In the genomic region with DNA sequence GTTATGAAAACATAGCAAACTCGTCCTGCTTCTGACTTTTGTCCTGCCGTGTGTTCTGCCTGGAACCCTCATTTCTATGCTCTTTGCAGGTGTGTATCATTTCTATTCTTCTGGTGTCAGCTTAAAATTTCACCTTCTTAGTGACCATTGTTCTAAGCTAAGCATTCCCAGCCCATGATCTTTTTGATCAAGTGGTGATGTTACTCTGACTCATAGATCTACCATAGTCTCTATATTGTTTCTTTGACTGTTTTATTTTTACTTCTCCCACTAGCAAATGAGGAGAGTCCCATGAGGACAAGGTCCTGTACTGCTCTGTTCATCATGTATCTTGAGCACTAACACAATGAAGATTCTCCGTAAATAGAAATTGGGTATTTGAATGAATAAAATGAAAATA, we compare ENCODE assay signal across 18 cellular contexts. TPM values are rescaled to one million over a fixed set of nuclear protein-coding genes. Genes with fewer than 3 reads are reported as not detected.
DNase-seq lines count a peak whose midpoint lies in the region; ATAC-seq and TF ChIP-seq lines count a peak whose summit lies in the region.
"Had no signal": no experiment of that assay in that cellular context is flagged by ENCODE, and none has a peak within 500 bp of the region (broad histone marks: within the 10 kb centered on the region; RNA-seq: fewer than 3 reads in every experiment).

No MANE protein-coding gene starts in this region.

- H2AFZ ChIP-seq in HCT116 (ENCODE audit: low read depth, low read length, poor library complexity, severe bottlenecking), result no peak overlapping the region

- DNase-seq in HCT116 (ENCODE audit: low read depth, low spot score) (peak; percentile 23), RPMI8226 (peak; percentile 6), epithelial cell of prostate (ENCODE audit: low read depth, low spot score) (no peak), renal cortical epithelial cell (ENCODE audit: low read depth) (peak; percentile 53), anterior cingulate cortex (lab: John Stamatoyannopoulos, UW) (no peak), cortex of kidney (lab: John Stamatoyannopoulos, UW) (no peak)
- DNase-seq: CD8-positive, alpha-beta memory T cell; H9; KG1; MG63; NCI-H1092 treated with DMSO at 0.1 percent for 48 hours; NCI-H1694 treated with DMSO at 0.1 percent for 48 hours; NCI-H69; SHP77 had no signal

- CTCF ChIA-PET in HCT116 (lab: Charles Lee), result no interaction called here

- H3K4me1 ChIP-seq in HCT116 (ENCODE audit: control insufficient read depth in 1 of 2, insufficient read depth in 2 of 2, low read length in 2 of 2), result peaks cover 0 to 6% of the 10 kb centered on the region in 2 experiments; a peak in 2 of 4 replicates
- H3K4me1 ChIP-seq: BLaER1 had no signal

- H3K4me3 ChIP-seq in HCT116 (replicated peaks in 1 of 2; ENCODE audit: low read depth in 1 of 2, low read length in 2 of 2), result no peak overlapping the region
- H3K4me3 ChIP-seq: BLaER1, GM12878, MG63 had no signal

- RAD21 ChIA-PET in HCT116 (lab: Charles Lee; ENCODE audit: low non-redundant PET in 1 of 2, low total read pairs in 2 of 2, uncharacterized antibody in 2 of 2, unreplicated experiment in 2 of 2), result no interaction called here

- H3K27ac ChIP-seq in HCT116 (ENCODE audit: low read depth, low read length), result no peak overlapping the region
- peak overlapping the region; percentile 9 for H3K27ac ChIP-seq in epithelial cell of prostate
- H3K27ac ChIP-seq: BLaER1 had no signal

- intact Hi-C loops in HCT116 (cut with micrococcal nuclease), result no loop called here

- H3K9me2 ChIP-seq in HCT116 (ENCODE audit: insufficient read depth), result no peaks in the 10 kb centered on the region

- no peaks in the 10 kb centered on the region for H3K9me3 ChIP-seq in HCT116 (ENCODE audit: control insufficient read depth in 1 of 2, insufficient read depth in 1 of 2, low read depth in 1 of 2, low read length in 2 of 2)

- no peaks in the 10 kb centered on the region for H3K79me2 ChIP-seq in HCT116 (ENCODE audit: insufficient read depth, low read length)

- ATAC-seq in HCT116, result peak; percentile 47
- ATAC-seq in HG03135 (IDR thresholded peaks at IDR 0.05; ENCODE audit: unreplicated experiment), result no peak
- ATAC-seq: GM12878, SK-N-SH treated with all-trans-retinoic acid at 6 μM for 48 hours had no signal

- TF ChIP-seq POLR2A in HCT116 (IDR thresholded peaks at IDR 0.05; ENCODE audit: borderline replicate concordance, extremely low read depth, insufficient read depth, insufficient read length), result no peak

- TF ChIP-seq CTCF in HCT116 (IDR thresholded peaks at IDR 0.05 in 2 of 3, conservative IDR thresholded peaks at IDR 0.05 in 1 of 3; ENCODE audit: borderline replicate concordance in 1 of 3, insufficient read depth in 1 of 3, low read depth in 2 of 3, low read length in 2 of 3), result no peak

- no TSS peak for BruUV-seq in HCT116 (replicated peaks; lab: Mats Ljungman, UMichigan)

- no peaks in the 10 kb centered on the region for H4K20me1 ChIP-seq in HCT116 (ENCODE audit: insufficient read depth)
- H4K20me1 ChIP-seq: BLaER1 had no signal

- H3K9ac ChIP-seq in HCT116 (ENCODE audit: low read length), result no peak overlapping the region
- H3K9ac ChIP-seq: BLaER1 had no signal

- no peaks in the 10 kb centered on the region for H3K36me3 ChIP-seq in HCT116 (ENCODE audit: control insufficient read depth in 1 of 2, insufficient read depth in 2 of 2, low read length in 2 of 2)
- H3K36me3 ChIP-seq: BLaER1, MG63 had no signal

- no peak for TF ChIP-seq RAD21 in HCT116 (IDR thresholded peaks at IDR 0.05; ENCODE audit: low read depth)

- no peak overlapping the region for H3K4me2 ChIP-seq in HCT116 (ENCODE audit: low read length)
- H3K4me2 ChIP-seq: BLaER1 had no signal

- H3K27me3 ChIP-seq in HCT116 (ENCODE audit: insufficient read depth, low read length), result no peaks in the 10 kb centered on the region
- H3K27me3 ChIP-seq: BLaER1, MG63 had no signal

- POLR2A ChIA-PET in HCT116 (lab: Charles Lee), result no interaction called here

TF ChIP-seq in HCT116, 20 proteins besides CTCF, POLR2A, EP300 and RAD21:
- TF ChIP-seq SP1 (IDR thresholded peaks at IDR 0.05; ENCODE audit: low read depth) (0 out of 2 replicates have a peak, but pooled peaks have one; percentile 6), FOSL1 (IDR thresholded peaks at IDR 0.05; ENCODE audit: low read depth) (peak; percentile 57), MAX (IDR thresholded peaks at IDR 0.05) (no peak)

RNA-seq across cellular contexts. Expression of gene CXCL6, which starts 14.1 kb away (rescaled TPM):
- total RNA-seq in HCT116 (2021; ENCODE audit: unreplicated experiment), result not detected
- polyA plus RNA-seq in HCT116 (2012), result not detected in 2 replicates
- 139 and 159 TPM in 2 replicates for total RNA-seq in renal cortical epithelial cell
- total RNA-seq: CD8-positive, alpha-beta memory T cell; GM12878 had no signal
- polyA plus RNA-seq: CD8-positive, alpha-beta memory T cell; GM12878 had no signal

RNA-seq across cellular contexts. Expression of gene PF4V1, which starts 30.7 kb away (rescaled TPM):
- not detected for total RNA-seq in HCT116 (2021; ENCODE audit: unreplicated experiment)
- not detected in 2 replicates for polyA plus RNA-seq in HCT116 (2012)
- total RNA-seq in renal cortical epithelial cell, result 10.8 and 13.5 TPM in 2 replicates
- total RNA-seq: CD8-positive, alpha-beta memory T cell; GM12878; H9 had no signal
- polyA plus RNA-seq: CD8-positive, alpha-beta memory T cell; GM12878 had no signal

RNA-seq across cellular contexts. Expression of gene CXCL1, which starts 46.8 kb away (rescaled TPM):
- total RNA-seq in HCT116 (2021; ENCODE audit: unreplicated experiment) (2.5 TPM), renal cortical epithelial cell (194 and 254 TPM in 2 replicates)
- polyA plus RNA-seq in HCT116 (2012), result 2.1 and 2.7 TPM in 2 replicates
- total RNA-seq: CD8-positive, alpha-beta memory T cell; GM12878 had no signal
- polyA plus RNA-seq: CD8-positive, alpha-beta memory T cell; GM12878 had no signal

Comparison
In these comparisons a context has a peak if more than half of its experiments do, and no peak if none do; other contexts are left out.
1. DNase-seq: peak in HCT116 (single experiment), RPMI8226 (single experiment) and renal cortical epithelial cell (single experiment); none in epithelial cell of prostate (single experiment), anterior cingulate cortex (0 of 58) and cortex of kidney (single experiment).
2. RNA of gene CXCL6, which starts 14.1 kb away (total RNA-seq): 139 to 159 TPM in renal cortical epithelial cell; not detected in HCT116 (single experiment); every median in the first group is over 100 times any median in the second.
3. RNA of gene PF4V1, which starts 30.7 kb away (total RNA-seq): 10.8 to 13.5 TPM in renal cortical epithelial cell; not detected in HCT116 (single experiment); every median in the first group is over 10 times any median in the second.
4. RNA of gene CXCL1, which starts 46.8 kb away (total RNA-seq): 194 to 254 TPM in renal cortical epithelial cell; 2.5 TPM in HCT116 (single experiment); every median in the first group is over 10 times any median in the second.